1 cellular context compared by ENCODE assay signal in the genomic region with DNA sequence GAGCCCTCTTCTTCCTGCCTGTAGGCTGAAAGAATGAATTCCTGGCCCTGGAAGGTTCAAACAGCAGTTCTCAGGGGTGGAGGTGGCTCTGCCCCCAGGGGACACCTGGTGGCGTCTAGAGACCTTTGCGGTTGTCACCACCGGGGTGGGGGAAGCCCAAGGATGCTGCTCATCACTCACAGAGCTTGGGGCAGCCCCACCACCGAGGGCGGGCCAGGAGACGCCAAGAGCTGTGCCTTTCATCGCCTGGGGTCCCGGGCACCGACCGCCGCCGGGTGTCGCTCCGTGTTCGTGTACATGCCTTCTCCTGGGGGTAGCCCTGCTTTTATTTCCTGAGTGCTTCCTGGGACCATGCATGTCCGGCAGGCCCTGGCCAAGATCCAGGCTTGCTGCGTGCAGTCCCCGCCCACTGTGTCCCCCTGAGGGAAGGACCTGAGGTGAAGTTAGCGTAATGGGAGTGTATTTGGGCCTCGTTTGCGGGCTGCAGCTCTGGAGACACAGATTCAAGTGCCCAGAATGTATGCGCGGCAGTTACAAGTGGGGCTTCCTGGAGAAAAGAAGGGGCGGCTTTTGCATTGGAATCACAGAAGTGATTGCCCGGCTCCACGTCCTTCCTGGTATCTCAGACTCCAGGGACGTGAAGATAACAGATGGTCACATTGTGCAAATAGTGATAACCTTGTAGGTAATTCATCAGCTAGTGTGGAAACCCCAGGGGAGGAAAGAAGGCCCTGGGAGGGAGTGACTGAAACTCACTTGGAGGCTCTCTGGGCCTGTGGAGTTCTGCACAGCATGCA.
TF ChIP-seq lines count a peak whose summit lies in the region.

No MANE protein-coding gene starts in this region.

TF ChIP-seq in HepG2, 621 proteins besides CTCF, POLR2A, EP300 and RAD21 (continued from another document and continues in another):
- no peak for TF ChIP-seq RFXAP (CRISPR knock-in tag; IDR thresholded peaks at IDR 0.05; ENCODE audit: borderline replicate concordance)
- no peak for TF ChIP-seq ZNF101 (CRISPR knock-in tag; IDR thresholded peaks at IDR 0.05; ENCODE audit: borderline replicate concordance, low read depth)
- TF ChIP-seq, protein P1, sequence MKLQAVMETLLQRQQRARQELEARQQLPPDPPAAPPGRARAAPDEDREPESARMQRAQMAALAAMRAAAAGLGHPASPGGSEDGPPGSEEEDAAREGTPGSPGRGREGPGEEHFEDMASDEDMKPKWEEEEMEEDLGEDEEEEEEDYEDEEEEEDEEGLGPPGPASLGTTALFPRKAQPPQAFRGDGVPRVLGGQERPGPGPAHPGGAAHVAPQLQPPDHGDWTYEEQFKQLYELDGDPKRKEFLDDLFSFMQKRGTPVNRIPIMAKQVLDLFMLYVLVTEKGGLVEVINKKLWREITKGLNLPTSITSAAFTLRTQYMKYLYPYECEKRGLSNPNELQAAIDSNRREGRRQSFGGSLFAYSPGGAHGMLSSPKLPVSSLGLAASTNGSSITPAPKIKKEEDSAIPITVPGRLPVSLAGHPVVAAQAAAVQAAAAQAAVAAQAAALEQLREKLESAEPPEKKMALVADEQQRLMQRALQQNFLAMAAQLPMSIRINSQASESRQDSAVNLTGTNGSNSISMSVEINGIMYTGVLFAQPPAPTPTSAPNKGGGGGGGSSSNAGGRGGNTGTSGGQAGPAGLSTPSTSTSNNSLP (IDR thresholded peaks at IDR 0.05; ENCODE audit: low read depth, low read length) = no peak
- no peak for TF ChIP-seq ZSCAN21 (CRISPR knock-in tag; IDR thresholded peaks at IDR 0.05; ENCODE audit: borderline replicate concordance)
- TF ChIP-seq ISX (CRISPR knock-in tag; conservative IDR thresholded peaks at IDR 0.05) = no peak
- no peak for TF ChIP-seq ZNF747 (CRISPR knock-in tag; IDR thresholded peaks at IDR 0.05; ENCODE audit: borderline replicate concordance)
- no peak for TF ChIP-seq RFX3 (CRISPR knock-in tag; IDR thresholded peaks at IDR 0.05)
- TF ChIP-seq, protein P2, sequence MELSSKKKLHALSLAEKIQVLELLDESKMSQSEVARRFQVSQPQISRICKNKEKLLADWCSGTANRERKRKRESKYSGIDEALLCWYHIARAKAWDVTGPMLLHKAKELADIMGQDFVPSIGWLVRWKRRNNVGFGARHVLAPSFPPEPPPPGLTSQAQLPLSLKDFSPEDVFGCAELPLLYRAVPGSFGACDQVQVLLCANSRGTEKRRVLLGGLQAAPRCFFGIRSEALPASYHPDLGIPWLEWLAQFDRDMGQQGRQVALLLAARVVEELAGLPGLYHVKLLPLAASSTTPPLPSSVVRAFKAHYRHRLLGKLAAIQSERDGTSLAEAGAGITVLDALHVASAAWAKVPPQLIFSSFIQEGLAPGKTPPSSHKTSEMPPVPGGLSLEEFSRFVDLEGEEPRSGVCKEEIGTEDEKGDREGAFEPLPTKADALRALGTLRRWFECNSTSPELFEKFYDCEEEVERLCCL (CRISPR knock-in tag; IDR thresholded peaks at IDR 0.05; ENCODE audit: borderline replicate concordance) = no peak
- TF ChIP-seq, protein P3, sequence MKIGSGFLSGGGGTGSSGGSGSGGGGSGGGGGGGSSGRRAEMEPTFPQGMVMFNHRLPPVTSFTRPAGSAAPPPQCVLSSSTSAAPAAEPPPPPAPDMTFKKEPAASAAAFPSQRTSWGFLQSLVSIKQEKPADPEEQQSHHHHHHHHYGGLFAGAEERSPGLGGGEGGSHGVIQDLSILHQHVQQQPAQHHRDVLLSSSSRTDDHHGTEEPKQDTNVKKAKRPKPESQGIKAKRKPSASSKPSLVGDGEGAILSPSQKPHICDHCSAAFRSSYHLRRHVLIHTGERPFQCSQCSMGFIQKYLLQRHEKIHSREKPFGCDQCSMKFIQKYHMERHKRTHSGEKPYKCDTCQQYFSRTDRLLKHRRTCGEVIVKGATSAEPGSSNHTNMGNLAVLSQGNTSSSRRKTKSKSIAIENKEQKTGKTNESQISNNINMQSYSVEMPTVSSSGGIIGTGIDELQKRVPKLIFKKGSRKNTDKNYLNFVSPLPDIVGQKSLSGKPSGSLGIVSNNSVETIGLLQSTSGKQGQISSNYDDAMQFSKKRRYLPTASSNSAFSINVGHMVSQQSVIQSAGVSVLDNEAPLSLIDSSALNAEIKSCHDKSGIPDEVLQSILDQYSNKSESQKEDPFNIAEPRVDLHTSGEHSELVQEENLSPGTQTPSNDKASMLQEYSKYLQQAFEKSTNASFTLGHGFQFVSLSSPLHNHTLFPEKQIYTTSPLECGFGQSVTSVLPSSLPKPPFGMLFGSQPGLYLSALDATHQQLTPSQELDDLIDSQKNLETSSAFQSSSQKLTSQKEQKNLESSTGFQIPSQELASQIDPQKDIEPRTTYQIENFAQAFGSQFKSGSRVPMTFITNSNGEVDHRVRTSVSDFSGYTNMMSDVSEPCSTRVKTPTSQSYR (CRISPR knock-in tag; IDR thresholded peaks at IDR 0.05; ENCODE audit: borderline replicate concordance) = no peak
- no peak for TF ChIP-seq ZNF451 (CRISPR knock-in tag; IDR thresholded peaks at IDR 0.05)
- TF ChIP-seq, protein P4, sequence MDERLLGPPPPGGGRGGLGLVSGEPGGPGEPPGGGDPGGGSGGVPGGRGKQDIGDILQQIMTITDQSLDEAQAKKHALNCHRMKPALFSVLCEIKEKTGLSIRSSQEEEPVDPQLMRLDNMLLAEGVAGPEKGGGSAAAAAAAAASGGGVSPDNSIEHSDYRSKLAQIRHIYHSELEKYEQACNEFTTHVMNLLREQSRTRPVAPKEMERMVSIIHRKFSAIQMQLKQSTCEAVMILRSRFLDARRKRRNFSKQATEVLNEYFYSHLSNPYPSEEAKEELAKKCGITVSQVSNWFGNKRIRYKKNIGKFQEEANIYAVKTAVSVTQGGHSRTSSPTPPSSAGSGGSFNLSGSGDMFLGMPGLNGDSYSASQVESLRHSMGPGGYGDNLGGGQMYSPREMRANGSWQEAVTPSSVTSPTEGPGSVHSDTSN (CRISPR knock-in tag; IDR thresholded peaks at IDR 0.05) = no peak
- no peak for TF ChIP-seq PCBP1 (IDR thresholded peaks at IDR 0.05; ENCODE audit: borderline replicate concordance, low read depth, low read length)
- TF ChIP-seq, protein P5, sequence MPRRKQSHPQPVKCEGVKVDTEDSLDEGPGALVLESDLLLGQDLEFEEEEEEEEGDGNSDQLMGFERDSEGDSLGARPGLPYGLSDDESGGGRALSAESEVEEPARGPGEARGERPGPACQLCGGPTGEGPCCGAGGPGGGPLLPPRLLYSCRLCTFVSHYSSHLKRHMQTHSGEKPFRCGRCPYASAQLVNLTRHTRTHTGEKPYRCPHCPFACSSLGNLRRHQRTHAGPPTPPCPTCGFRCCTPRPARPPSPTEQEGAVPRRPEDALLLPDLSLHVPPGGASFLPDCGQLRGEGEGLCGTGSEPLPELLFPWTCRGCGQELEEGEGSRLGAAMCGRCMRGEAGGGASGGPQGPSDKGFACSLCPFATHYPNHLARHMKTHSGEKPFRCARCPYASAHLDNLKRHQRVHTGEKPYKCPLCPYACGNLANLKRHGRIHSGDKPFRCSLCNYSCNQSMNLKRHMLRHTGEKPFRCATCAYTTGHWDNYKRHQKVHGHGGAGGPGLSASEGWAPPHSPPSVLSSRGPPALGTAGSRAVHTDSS (CRISPR knock-in tag; conservative IDR thresholded peaks at IDR 0.05) = 0 out of 2 replicates have a peak, but pooled peaks have one; percentile 51
- 0 out of 2 replicates have a peak, but pooled peaks have one; percentile 28 for TF ChIP-seq DPF2 (CRISPR knock-in tag; IDR thresholded peaks at IDR 0.05; ENCODE audit: borderline replicate concordance, low read depth)
- TF ChIP-seq, protein P6, sequence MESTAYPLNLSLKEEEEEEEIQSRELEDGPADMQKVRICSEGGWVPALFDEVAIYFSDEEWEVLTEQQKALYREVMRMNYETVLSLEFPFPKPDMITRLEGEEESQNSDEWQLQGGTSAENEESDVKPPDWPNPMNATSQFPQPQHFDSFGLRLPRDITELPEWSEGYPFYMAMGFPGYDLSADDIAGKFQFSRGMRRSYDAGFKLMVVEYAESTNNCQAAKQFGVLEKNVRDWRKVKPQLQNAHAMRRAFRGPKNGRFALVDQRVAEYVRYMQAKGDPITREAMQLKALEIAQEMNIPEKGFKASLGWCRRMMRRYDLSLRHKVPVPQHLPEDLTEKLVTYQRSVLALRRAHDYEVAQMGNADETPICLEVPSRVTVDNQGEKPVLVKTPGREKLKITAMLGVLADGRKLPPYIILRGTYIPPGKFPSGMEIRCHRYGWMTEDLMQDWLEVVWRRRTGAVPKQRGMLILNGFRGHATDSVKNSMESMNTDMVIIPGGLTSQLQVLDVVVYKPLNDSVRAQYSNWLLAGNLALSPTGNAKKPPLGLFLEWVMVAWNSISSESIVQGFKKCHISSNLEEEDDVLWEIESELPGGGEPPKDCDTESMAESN (CRISPR knock-in tag; conservative IDR thresholded peaks at IDR 0.05) = no peak
- no peak for TF ChIP-seq POLR2AphosphoS5 (IDR thresholded peaks at IDR 0.05; ENCODE audit: low read depth, low read length)
- TF ChIP-seq FOXP1 (IDR thresholded peaks at IDR 0.05) = no peak
- TF ChIP-seq FOXP1 (CRISPR knock-in tag; IDR thresholded peaks at IDR 0.05) = peak; percentile 0; the same call in 1 of the 2 replicates
- TF ChIP-seq ZNF354B (CRISPR knock-in tag; IDR thresholded peaks at IDR 0.05) = no peak
- no peak for TF ChIP-seq MIXL1 (CRISPR knock-in tag; IDR thresholded peaks at IDR 0.05)
- 0 out of 2 replicates have a peak, but pooled peaks have one; percentile 45 for TF ChIP-seq PHF20 (CRISPR knock-in tag; IDR thresholded peaks at IDR 0.05)
- TF ChIP-seq, protein P7, sequence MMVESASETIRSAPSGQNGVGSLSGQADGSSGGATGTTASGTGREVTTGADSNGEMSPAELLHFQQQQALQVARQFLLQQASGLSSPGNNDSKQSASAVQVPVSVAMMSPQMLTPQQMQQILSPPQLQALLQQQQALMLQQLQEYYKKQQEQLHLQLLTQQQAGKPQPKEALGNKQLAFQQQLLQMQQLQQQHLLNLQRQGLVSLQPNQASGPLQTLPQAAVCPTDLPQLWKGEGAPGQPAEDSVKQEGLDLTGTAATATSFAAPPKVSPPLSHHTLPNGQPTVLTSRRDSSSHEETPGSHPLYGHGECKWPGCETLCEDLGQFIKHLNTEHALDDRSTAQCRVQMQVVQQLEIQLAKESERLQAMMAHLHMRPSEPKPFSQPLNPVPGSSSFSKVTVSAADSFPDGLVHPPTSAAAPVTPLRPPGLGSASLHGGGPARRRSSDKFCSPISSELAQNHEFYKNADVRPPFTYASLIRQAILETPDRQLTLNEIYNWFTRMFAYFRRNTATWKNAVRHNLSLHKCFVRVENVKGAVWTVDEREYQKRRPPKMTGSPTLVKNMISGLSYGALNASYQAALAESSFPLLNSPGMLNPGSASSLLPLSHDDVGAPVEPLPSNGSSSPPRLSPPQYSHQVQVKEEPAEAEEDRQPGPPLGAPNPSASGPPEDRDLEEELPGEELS (CRISPR knock-in tag; IDR thresholded peaks at IDR 0.05) = peak; percentile 41; the same call in 1 of the 2 replicates
- TF ChIP-seq, protein P8, sequence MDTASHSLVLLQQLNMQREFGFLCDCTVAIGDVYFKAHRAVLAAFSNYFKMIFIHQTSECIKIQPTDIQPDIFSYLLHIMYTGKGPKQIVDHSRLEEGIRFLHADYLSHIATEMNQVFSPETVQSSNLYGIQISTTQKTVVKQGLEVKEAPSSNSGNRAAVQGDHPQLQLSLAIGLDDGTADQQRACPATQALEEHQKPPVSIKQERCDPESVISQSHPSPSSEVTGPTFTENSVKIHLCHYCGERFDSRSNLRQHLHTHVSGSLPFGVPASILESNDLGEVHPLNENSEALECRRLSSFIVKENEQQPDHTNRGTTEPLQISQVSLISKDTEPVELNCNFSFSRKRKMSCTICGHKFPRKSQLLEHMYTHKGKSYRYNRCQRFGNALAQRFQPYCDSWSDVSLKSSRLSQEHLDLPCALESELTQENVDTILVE (CRISPR knock-in tag; IDR thresholded peaks at IDR 0.05) = peak; percentile 6; the same call in 1 of the 2 replicates
- no peak for TF ChIP-seq MBD4 (IDR thresholded peaks at IDR 0.05; ENCODE audit: borderline replicate concordance, low read length)
- TF ChIP-seq ZKSCAN8 (CRISPR knock-in tag; IDR thresholded peaks at IDR 0.05; ENCODE audit: borderline replicate concordance) = no peak
- no peak for TF ChIP-seq SNRNP70 (IDR thresholded peaks at IDR 0.05; ENCODE audit: low read depth, low read length)
- no peak for TF ChIP-seq SRF (IDR thresholded peaks at IDR 0.05; ENCODE audit: low read depth, low read length)
- TF ChIP-seq RAD51 (IDR thresholded peaks at IDR 0.05; ENCODE audit: borderline replicate concordance) = no peak
- no peak for TF ChIP-seq ZNF616 (CRISPR knock-in tag; IDR thresholded peaks at IDR 0.05; ENCODE audit: low read depth)
- TF ChIP-seq REXO4 (CRISPR knock-in tag; IDR thresholded peaks at IDR 0.05; ENCODE audit: borderline replicate concordance) = no peak
- TF ChIP-seq ZNF775 (CRISPR knock-in tag; IDR thresholded peaks at IDR 0.05; ENCODE audit: borderline replicate concordance) = no peak
- TF ChIP-seq, protein P9, sequence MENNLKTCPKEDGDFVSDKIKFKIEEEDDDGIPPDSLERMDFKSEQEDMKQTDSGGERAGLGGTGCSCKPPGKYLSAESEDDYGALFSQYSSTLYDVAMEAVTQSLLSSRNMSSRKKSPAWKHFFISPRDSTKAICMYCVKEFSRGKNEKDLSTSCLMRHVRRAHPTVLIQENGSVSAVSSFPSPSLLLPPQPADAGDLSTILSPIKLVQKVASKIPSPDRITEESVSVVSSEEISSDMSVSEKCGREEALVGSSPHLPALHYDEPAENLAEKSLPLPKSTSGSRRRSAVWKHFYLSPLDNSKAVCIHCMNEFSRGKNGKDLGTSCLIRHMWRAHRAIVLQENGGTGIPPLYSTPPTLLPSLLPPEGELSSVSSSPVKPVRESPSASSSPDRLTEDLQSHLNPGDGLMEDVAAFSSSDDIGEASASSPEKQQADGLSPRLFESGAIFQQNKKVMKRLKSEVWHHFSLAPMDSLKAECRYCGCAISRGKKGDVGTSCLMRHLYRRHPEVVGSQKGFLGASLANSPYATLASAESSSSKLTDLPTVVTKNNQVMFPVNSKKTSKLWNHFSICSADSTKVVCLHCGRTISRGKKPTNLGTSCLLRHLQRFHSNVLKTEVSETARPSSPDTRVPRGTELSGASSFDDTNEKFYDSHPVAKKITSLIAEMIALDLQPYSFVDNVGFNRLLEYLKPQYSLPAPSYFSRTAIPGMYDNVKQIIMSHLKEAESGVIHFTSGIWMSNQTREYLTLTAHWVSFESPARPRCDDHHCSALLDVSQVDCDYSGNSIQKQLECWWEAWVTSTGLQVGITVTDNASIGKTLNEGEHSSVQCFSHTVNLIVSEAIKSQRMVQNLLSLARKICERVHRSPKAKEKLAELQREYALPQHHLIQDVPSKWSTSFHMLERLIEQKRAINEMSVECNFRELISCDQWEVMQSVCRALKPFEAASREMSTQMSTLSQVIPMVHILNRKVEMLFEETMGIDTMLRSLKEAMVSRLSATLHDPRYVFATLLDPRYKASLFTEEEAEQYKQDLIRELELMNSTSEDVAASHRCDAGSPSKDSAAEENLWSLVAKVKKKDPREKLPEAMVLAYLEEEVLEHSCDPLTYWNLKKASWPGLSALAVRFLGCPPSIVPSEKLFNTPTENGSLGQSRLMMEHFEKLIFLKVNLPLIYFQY (CRISPR knock-in tag; IDR thresholded peaks at IDR 0.05; ENCODE audit: borderline replicate concordance) = no peak
- no peak for TF ChIP-seq ZNF564 (CRISPR knock-in tag; IDR thresholded peaks at IDR 0.05)
- TF ChIP-seq POLR2G (IDR thresholded peaks at IDR 0.05; ENCODE audit: low read depth, low read length) = no peak
- TF ChIP-seq ZNF598 (CRISPR knock-in tag; IDR thresholded peaks at IDR 0.05; ENCODE audit: borderline replicate concordance) = no peak
- no peak for TF ChIP-seq CBX1 (IDR thresholded peaks at IDR 0.05; ENCODE audit: low read depth)
- 0 out of 2 replicates have a peak, but pooled peaks have one; percentile 30 for TF ChIP-seq NCOR1 (IDR thresholded peaks at IDR 0.05; ENCODE audit: borderline replicate concordance, low read length)
- no peak for TF ChIP-seq TBX3 (IDR thresholded peaks at IDR 0.05; ENCODE audit: borderline replicate concordance)
- no peak for TF ChIP-seq ZNF530 (CRISPR knock-in tag; IDR thresholded peaks at IDR 0.05; ENCODE audit: low read depth)
- no peak for TF ChIP-seq HMG20B (CRISPR knock-in tag; conservative IDR thresholded peaks at IDR 0.05)
- no peak for TF ChIP-seq KDM5A (IDR thresholded peaks at IDR 0.05; ENCODE audit: borderline replicate concordance, low read length)
- no peak for TF ChIP-seq SP4 (CRISPR knock-in tag; IDR thresholded peaks at IDR 0.05)
